In the genomic region with DNA sequence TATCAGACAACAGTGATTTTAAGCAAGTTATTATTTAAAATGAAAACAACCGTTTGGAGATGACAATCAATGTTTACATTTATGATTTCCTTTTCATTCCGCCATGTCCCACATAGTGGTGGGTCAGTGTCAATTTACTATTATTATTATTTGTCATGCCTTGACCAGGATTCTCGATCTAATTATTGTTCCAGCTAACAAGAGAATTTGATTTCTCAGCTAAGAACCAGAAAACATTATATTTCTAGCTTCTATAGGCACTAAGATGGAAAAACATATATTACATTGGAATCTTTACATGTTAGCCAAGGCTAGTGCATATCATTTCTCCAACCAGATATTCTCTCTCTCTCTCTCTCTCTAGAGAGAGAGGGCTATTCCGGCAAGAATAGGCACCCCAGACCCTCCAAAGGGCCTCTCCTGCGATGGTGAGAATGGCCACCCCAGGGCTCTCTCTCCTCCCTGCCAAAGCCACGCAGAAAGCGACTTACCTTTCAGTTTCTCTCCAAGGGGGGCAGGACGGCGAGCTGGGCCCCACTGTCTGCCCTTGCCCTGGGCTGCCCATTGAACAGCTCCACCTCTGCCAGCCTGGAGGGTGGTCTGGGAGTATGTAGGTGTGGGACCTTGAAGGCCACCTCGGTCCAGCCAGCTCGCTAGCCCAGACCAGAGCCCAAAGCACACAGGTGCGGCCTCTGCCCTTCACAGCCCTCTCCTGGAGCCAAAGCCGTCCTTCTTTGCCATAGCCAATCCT, we compare ENCODE assay signal across 8 cellular contexts. TPM values are rescaled to one million over a fixed set of nuclear protein-coding genes. Genes with fewer than 3 reads are reported as not detected.
DNase-seq lines count a peak whose midpoint lies in the region; ATAC-seq and TF ChIP-seq lines count a peak whose summit lies in the region.

No MANE protein-coding gene starts in this region.

- peak overlapping the region; percentile 65 for H4K91ac ChIP-seq in IMR-90 (ENCODE audit: insufficient read depth, low read depth, low read length)

- peak overlapping the region; percentile 16 for H2BK5ac ChIP-seq in IMR-90 (ENCODE audit: low read depth, low read length, poor library complexity, severe bottlenecking)

- in situ Hi-C loops in IMR-90 (cut with MboI; ENCODE audit: low sequenced_read_pairs): loop anchor here (10.0 kb wide), 1 partner anchor 955 kb away; no protein-coding TSS in a partner anchor

- H3K18ac ChIP-seq in IMR-90 (ENCODE audit: low read depth, low read length): peak overlapping the region; percentile 15; the same call in 1 of the 2 replicates

- H3K4me1 ChIP-seq in Caco-2: peaks cover 27% of the 10 kb centered on the region
- peaks cover 17% of the 10 kb centered on the region for H3K4me1 ChIP-seq in IMR-90 (ENCODE audit: control insufficient read depth, insufficient read depth, low read length)
- H3K4me1 ChIP-seq in osteoblast (ENCODE audit: insufficient read depth, low read length): peaks cover 52% of the 10 kb centered on the region

- peaks cover 96% of the 10 kb centered on the region for H3K79me2 ChIP-seq in osteoblast (ENCODE audit: insufficient read depth, low read length)

- H3K4me3 Mint-ChIP-seq in Caco-2 (ENCODE audit: unreplicated experiment): peak overlapping the region; percentile 94
- peak overlapping the region; percentile 82 for H3K4me3 Mint-ChIP-seq in central memory CD8-positive, alpha-beta T cell

- H3K27ac Mint-ChIP-seq in Caco-2 (ENCODE audit: unreplicated experiment): peak overlapping the region; percentile 82
- H3K27ac Mint-ChIP-seq in central memory CD8-positive, alpha-beta T cell (ENCODE audit: low read depth): no peak overlapping the region

- no peak; the same call in 1 of the 2 replicates for ATAC-seq in IMR-90 (ENCODE audit: low read depth)
- ATAC-seq in central memory CD8-positive, alpha-beta T cell (replicated peaks; ENCODE audit: extremely low read depth, poor library complexity, severe bottlenecking): no peak
- ATAC-seq in HG03108 (IDR thresholded peaks at IDR 0.05; ENCODE audit: unreplicated experiment): no peak
- ATAC-seq in HG03097 (IDR thresholded peaks at IDR 0.05; ENCODE audit: low FRiP score, unreplicated experiment): no peak
- ATAC-seq in HG02642 (IDR thresholded peaks at IDR 0.05; ENCODE audit: poor library complexity, unreplicated experiment): no peak

- DNase-seq in Caco-2 (no peak), IMR-90 (no peak), osteoblast (ENCODE audit: insufficient read length, low spot score, missing footprints) (peak; percentile 50), OCI-M2 (lab: John Stamatoyannopoulos, UW; ENCODE audit: unreplicated experiment) (no peak)
- no peak for DNase-seq in central memory CD8-positive, alpha-beta T cell (ENCODE audit: low spot score in 2 of 2)

- H3K9ac ChIP-seq in IMR-90 (ENCODE audit: low read depth, low read length): peak overlapping the region; percentile 74

- H3K14ac ChIP-seq in IMR-90 (replicated peaks; ENCODE audit: low read depth, low read length): 0 out of 2 replicates have a peak overlapping the region, but pooled peaks have one; percentile 17

- H3K9me1 ChIP-seq in IMR-90 (ENCODE audit: insufficient read depth, low read length): peaks cover 3% of the 10 kb centered on the region; the same call in 1 of the 2 replicates

- TF ChIP-seq POLR2A in IMR-90 (IDR thresholded peaks at IDR 0.05; ENCODE audit: low read depth, low read length): no peak

- no CpG with 5 or more reads among the region's 13 CpGs for WGBS in IMR-90 (ENCODE audit: extremely low coverage in 2 of 2, insufficient read length in 1 of 2), 2 experiments

- no TSS peak for BruUV-seq in Caco-2 (replicated peaks; lab: Mats Ljungman, UMichigan)
- no TSS peak for BruUV-seq in IMR-90 (replicated peaks; lab: Mats Ljungman, UMichigan)

- peak overlapping the region; percentile 68 for H3K4me3 ChIP-seq in Caco-2 (ENCODE audit: low read depth, low read length)
- peak overlapping the region; percentile 54 for H3K4me3 ChIP-seq in IMR-90 (ENCODE audit: insufficient read depth, low read depth, low read length)
- H3K4me3 ChIP-seq in osteoblast (ENCODE audit: insufficient read depth, low read length): peak overlapping the region; percentile 93

- CTCF ChIA-PET in Caco-2 (lab: Charles Lee): interaction anchor here (0.6 to 4.0 kb wide), 7 partner anchors 11 to 768 kb away, joined by 3 to 40 read pairs (median 3); partner anchors contain the start of gene HOXA9
- CTCF ChIA-PET in IMR-90 (lab: Yijun Ruan, JAX): interaction anchor here (0.8 to 1.3 kb wide), 4 partner anchors 16 to 1257 kb away, joined by 3 to 5 read pairs (median 4); no protein-coding TSS in a partner anchor

- H3K56ac ChIP-seq in IMR-90 (ENCODE audit: extremely low read depth, insufficient read depth, low read length): 0 out of 2 replicates have a peak overlapping the region, but pooled peaks have one; percentile 10

- H3K4me2 ChIP-seq in IMR-90 (ENCODE audit: low read depth, low read length) (peak overlapping the region; percentile 71), osteoblast (ENCODE audit: insufficient read depth, low read length) (peak overlapping the region; percentile 99)

- dilution Hi-C loops in IMR-90 (cut with HindIII; ENCODE audit: low sequenced_read_pairs, unreplicated experiment): no loop called here

- H3K36me3 Mint-ChIP-seq in Caco-2 (ENCODE audit: insufficient read depth, unreplicated experiment): peaks cover 18% of the 10 kb centered on the region
- H3K36me3 Mint-ChIP-seq in central memory CD8-positive, alpha-beta T cell (ENCODE audit: insufficient read depth): peaks cover 14% of the 10 kb centered on the region

- H3K23ac ChIP-seq in IMR-90 (ENCODE audit: low read depth, low read length): peak overlapping the region; percentile 43

- H3K9me3 Mint-ChIP-seq in Caco-2 (ENCODE audit: unreplicated experiment): no peaks in the 10 kb centered on the region
- no peaks in the 10 kb centered on the region for H3K9me3 Mint-ChIP-seq in central memory CD8-positive, alpha-beta T cell

- no peak overlapping the region for H4K5ac ChIP-seq in IMR-90 (ENCODE audit: low read depth, low read length)

- H2AFZ ChIP-seq in IMR-90 (replicated peaks; ENCODE audit: low read length, poor library complexity): peak overlapping the region; percentile 84
- peak overlapping the region; percentile 88 for H2AFZ ChIP-seq in osteoblast (ENCODE audit: low read length)

- H3K4ac ChIP-seq in IMR-90 (ENCODE audit: low read depth, low read length): peak overlapping the region; percentile 35

- H3K27me3 Mint-ChIP-seq in Caco-2 (ENCODE audit: insufficient read depth, unreplicated experiment): no peaks in the 10 kb centered on the region
- peaks cover 96% of the 10 kb centered on the region for H3K27me3 Mint-ChIP-seq in central memory CD8-positive, alpha-beta T cell

- H2BK120ac ChIP-seq in IMR-90 (ENCODE audit: low read depth, low read length): peak overlapping the region; percentile 27; the same call in 1 of the 2 replicates

- H3K4me1 Mint-ChIP-seq in Caco-2 (ENCODE audit: low read depth, unreplicated experiment): no peaks in the 10 kb centered on the region
- peaks cover 37% of the 10 kb centered on the region for H3K4me1 Mint-ChIP-seq in central memory CD8-positive, alpha-beta T cell

- POLR2A ChIA-PET in Caco-2 (lab: Charles Lee): interaction anchor here (0.5 to 1.0 kb wide), 2 partner anchors 34 to 989 kb away, joined by 4 to 6 read pairs; no protein-coding TSS in a partner anchor
- POLR2A ChIA-PET in IMR-90 (lab: Charles Lee; ENCODE audit: unreplicated experiment): no interaction called here

- TF ChIP-seq CTCF in Caco-2 (IDR thresholded peaks at IDR 0.05; ENCODE audit: insufficient read depth in 1 of 2, low read depth in 1 of 2, low read length in 1 of 2, severe bottlenecking in 1 of 2, unreplicated experiment in 1 of 2) (no peak), IMR-90 (conservative IDR thresholded peaks at IDR 0.05; ENCODE audit: low read depth, low read length) (no peak), osteoblast (IDR thresholded peaks at IDR 0.05; ENCODE audit: extremely low read depth, low read depth, low read length) (no peak)

- intact Hi-C loops in Caco-2 (cut with micrococcal nuclease; ENCODE audit: unreplicated experiment) (no loop called here), IMR-90 (cut with micrococcal nuclease) (loop anchor here (5.0 kb wide), 1 partner anchor 1058 kb away; no protein-coding TSS in a partner anchor)

- no peak overlapping the region for H2BK20ac ChIP-seq in IMR-90 (ENCODE audit: low read depth, low read length)

- H4K8ac ChIP-seq in IMR-90 (ENCODE audit: low read depth in 2 of 2, low read length in 2 of 2): peak overlapping the region; percentile 33 to 62; a peak in 2 of 4 replicates

- H3K9me3 ChIP-seq in Caco-2: no peaks in the 10 kb centered on the region
- no peaks in the 10 kb centered on the region for H3K9me3 ChIP-seq in IMR-90 (ENCODE audit: control insufficient read depth, insufficient read depth, low read length)
- no peaks in the 10 kb centered on the region for H3K9me3 ChIP-seq in osteoblast (ENCODE audit: low read depth, low read length)

- H3K79me1 ChIP-seq in IMR-90 (ENCODE audit: low read depth in 1 of 2, low read length in 2 of 2): peaks cover 9 to 27% of the 10 kb centered on the region in 2 experiments; a peak in 3 of 4 replicates

- H3K27me3 ChIP-seq in Caco-2 (replicated peaks; ENCODE audit: control insufficient read depth, insufficient read depth, low read length): no peaks in the 10 kb centered on the region
- H3K27me3 ChIP-seq in IMR-90 (ENCODE audit: control insufficient read depth, insufficient read depth, low read length): no peaks in the 10 kb centered on the region
- H3K27me3 ChIP-seq in osteoblast (ENCODE audit: insufficient read depth, low read length): no peaks in the 10 kb centered on the region

- H2AK9ac ChIP-seq in IMR-90 (replicated peaks; ENCODE audit: low read depth, low read length, poor library complexity): peak overlapping the region; percentile 21

- H3K27ac ChIP-seq in IMR-90 (ENCODE audit: insufficient read depth, low read length) (peak overlapping the region; percentile 83), osteoblast (ENCODE audit: low read depth, low read length) (peak overlapping the region; percentile 88)

- TF ChIP-seq RAD21 in IMR-90 (IDR thresholded peaks at IDR 0.05; ENCODE audit: low read length): no peak

- 0 out of 3 replicates have a peak overlapping the region, but pooled peaks have one; percentile 7 for H2BK15ac ChIP-seq in IMR-90 (ENCODE audit: low read depth, low read length)

- H4K20me1 ChIP-seq in IMR-90 (ENCODE audit: insufficient read depth, low read length): no peaks in the 10 kb centered on the region
- peaks cover 13% of the 10 kb centered on the region for H4K20me1 ChIP-seq in osteoblast (ENCODE audit: insufficient read depth, low read length)

- 0 out of 2 replicates have a peak overlapping the region, but pooled peaks have one; percentile 20 for H2AK5ac ChIP-seq in IMR-90 (ENCODE audit: low read depth, low read length)

- no peaks in the 10 kb centered on the region; the same call in none of the 2 replicates for H3K36me3 ChIP-seq in Caco-2 (ENCODE audit: control insufficient read depth, insufficient read depth, low read length)
- H3K36me3 ChIP-seq in IMR-90 (ENCODE audit: control insufficient read depth, insufficient read depth, low read length): no peaks in the 10 kb centered on the region; the same call in 1 of the 2 replicates
- H3K36me3 ChIP-seq in osteoblast (ENCODE audit: insufficient read depth, low read length): peaks cover 21% of the 10 kb centered on the region

RNA-seq across cellular contexts. Expression of gene HOXA3, which starts 2.4 kb away (rescaled TPM):
- 19.9 and 22.6 TPM in 2 replicates for total RNA-seq in Caco-2 (2022)
- 0.83 and 0.90 TPM in 2 replicates for total RNA-seq in IMR-90 (2012; rRNA removed)
- 5.4 and 8.8 TPM in 2 replicates for polyA plus RNA-seq in IMR-90 (2012; rRNA removed)
- 4.3 and 8.1 TPM in 2 replicates for polyA plus RNA-seq in IMR-90 (2012; cell fraction: cytosol; rRNA removed)
- polyA plus RNA-seq in IMR-90 (2012; cell fraction: nucleus; rRNA removed; ENCODE audit: low replicate concordance): 17.8 and 28.7 TPM in 2 replicates
- total RNA-seq in osteoblast: 3.5 and 4.0 TPM in 2 replicates

RNA-seq across cellular contexts. Expression of gene HOXA6, which starts 2.4 kb away (rescaled TPM):
- total RNA-seq in Caco-2 (2022) (5.6 and 8.1 TPM in 2 replicates), IMR-90 (2012; rRNA removed) (1.4 and 1.7 TPM in 2 replicates), osteoblast (5.0 and 7.6 TPM in 2 replicates)
- 1.8 and 2.1 TPM in 2 replicates for polyA plus RNA-seq in IMR-90 (2012; rRNA removed)
- 0.50 and 1.7 TPM in 2 replicates for polyA plus RNA-seq in IMR-90 (2012; cell fraction: cytosol; rRNA removed)
- polyA plus RNA-seq in IMR-90 (2012; cell fraction: nucleus; rRNA removed; ENCODE audit: low replicate concordance): 3.9 and 5.3 TPM in 2 replicates

RNA-seq across cellular contexts. Expression of gene HOXA7, which starts 6.5 kb away (rescaled TPM):
- total RNA-seq in Caco-2 (2022) (19.7 and 19.9 TPM in 2 replicates), IMR-90 (2012; rRNA removed) (under 0.01 and 0.18 TPM in 2 replicates), osteoblast (3.6 and 4.4 TPM in 2 replicates)
- polyA plus RNA-seq in IMR-90 (2012; rRNA removed): 1.7 TPM in 2 replicates
- polyA plus RNA-seq in IMR-90 (2012; cell fraction: cytosol; rRNA removed): 2.0 and 2.2 TPM in 2 replicates
- 0.51 and 0.71 TPM in 2 replicates for polyA plus RNA-seq in IMR-90 (2012; cell fraction: nucleus; rRNA removed; ENCODE audit: low replicate concordance)

RNA-seq across cellular contexts. Expression of gene HOXA5, which starts 6.5 kb away (rescaled TPM):
- 4.3 and 4.9 TPM in 2 replicates for total RNA-seq in Caco-2 (2022)
- 19.9 and 23.9 TPM in 2 replicates for total RNA-seq in IMR-90 (2012; rRNA removed)
- polyA plus RNA-seq in IMR-90 (2012; rRNA removed): 28.1 and 29.4 TPM in 2 replicates
- 27.6 and 56.3 TPM in 2 replicates for polyA plus RNA-seq in IMR-90 (2012; cell fraction: cytosol; rRNA removed)
- 34.9 and 41.0 TPM in 2 replicates for polyA plus RNA-seq in IMR-90 (2012; cell fraction: nucleus; rRNA removed; ENCODE audit: low replicate concordance)
- total RNA-seq in osteoblast: 3.2 and 5.8 TPM in 2 replicates

RNA-seq across cellular contexts. Expression of gene HOXA9, which starts 15.3 kb away (rescaled TPM):
- total RNA-seq in Caco-2 (2022) (14.4 and 16.7 TPM in 2 replicates), IMR-90 (2012; rRNA removed) (0.18 and 0.28 TPM in 2 replicates), osteoblast (15.3 and 19.5 TPM in 2 replicates)
- polyA plus RNA-seq in IMR-90 (2012; rRNA removed): 0.32 and 0.59 TPM in 2 replicates
- 0.10 and 0.26 TPM in 2 replicates for polyA plus RNA-seq in IMR-90 (2012; cell fraction: cytosol; rRNA removed)
- polyA plus RNA-seq in IMR-90 (2012; cell fraction: nucleus; rRNA removed; ENCODE audit: low replicate concordance): 0.59 and 0.63 TPM in 2 replicates
